ENCODE assay signal across 3 cellular contexts in genomic region chr3:53477689-53478088, GRCh38. TPM values are rescaled to one million over a fixed set of nuclear protein-coding genes. Genes with fewer than 3 reads are reported as not detected.
"Had no signal": no experiment of that assay in that cellular context is flagged by ENCODE, and none has a peak within 500 bp of the region (broad histone marks: within the 10 kb centered on the region; RNA-seq: fewer than 3 reads in every experiment).

No MANE protein-coding gene starts in this region.

RNA-seq across cellular contexts. Expression of gene CACNA1D, which starts 16.7 kb away (rescaled TPM):
- total RNA-seq: activated CD8-positive, alpha-beta T cell treated with anti-CD3 and anti-CD28 coated beads for 36 hours; activated naive CD4-positive, alpha-beta T cell treated with anti-CD3 and anti-CD28 coated beads for 36 hours; activated naive CD8-positive, alpha-beta T cell treated with anti-CD3 and anti-CD28 coated beads for 36 hours had no signal
